ENCODE assay signal across 13 cellular contexts in the genomic region with DNA sequence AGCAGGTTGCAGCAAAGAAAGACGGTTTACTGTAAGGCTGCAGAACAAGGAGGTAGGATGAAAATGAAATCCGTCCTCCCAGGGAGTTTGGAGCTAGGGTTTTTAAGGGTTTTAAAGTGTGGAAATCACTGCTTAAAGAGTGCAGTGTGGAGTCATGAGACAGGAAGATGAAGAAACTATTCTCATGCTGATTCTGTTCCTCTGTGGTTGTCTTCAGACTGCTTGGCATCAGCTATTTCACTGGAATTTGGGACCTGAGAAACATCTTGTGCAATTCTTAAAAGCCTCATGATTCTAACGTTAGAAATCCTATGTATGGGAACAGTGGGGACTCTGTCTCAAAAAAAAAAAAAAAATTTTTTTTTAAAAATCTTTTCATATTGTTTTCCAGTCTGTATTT. TPM values are rescaled to one million over a fixed set of nuclear protein-coding genes. Genes with fewer than 3 reads are reported as not detected.
A peak's percentile ranks its signal among the peaks of the same experiment; 100 is the strongest.
DNase-seq lines count a peak whose midpoint lies in the region; ATAC-seq and TF ChIP-seq lines count a peak whose summit lies in the region.
"Had no signal": no experiment of that assay in that cellular context is flagged by ENCODE, and none has a peak within 500 bp of the region (broad histone marks: within the 10 kb centered on the region; RNA-seq: fewer than 3 reads in every experiment).

No MANE protein-coding gene starts in this region.

- H3K27me3 ChIP-seq in right atrium auricular region (no peaks in the 10 kb centered on the region), vagina (no peaks in the 10 kb centered on the region)

- intact Hi-C loops in Right ventricle myocardium inferior (cut with DNase I) (no loop called here), vagina (cut with DNase I) (no loop called here)

- H3K4me3 ChIP-seq in right atrium auricular region (no peak overlapping the region), choroid plexus epithelial cell (ENCODE audit: low read depth, low read length) (no peak overlapping the region), vagina (no peak overlapping the region)
- H3K4me3 ChIP-seq: A549 had no signal

- TF ChIP-seq CTCF in right atrium auricular region (IDR thresholded peaks at IDR 0.05) (no peak), choroid plexus epithelial cell (conservative IDR thresholded peaks at IDR 0.05; ENCODE audit: low read depth, low read length) (no peak), vagina (IDR thresholded peaks at IDR 0.05) (no peak)

- DNase-seq in Right ventricle myocardium inferior (ENCODE audit: missing footprints): no peak
- DNase-seq in right atrium auricular region (ENCODE audit: low spot score): no peak
- DNase-seq in choroid plexus epithelial cell (ENCODE audit: low read depth): peak; percentile 94
- DNase-seq in myocyte (ENCODE audit: low read depth): peak; percentile 49
- no peak for DNase-seq in vagina (ENCODE audit: extremely low spot score in 2 of 2)
- DNase-seq in NCI-H2171 treated with DMSO at 0.1 percent for 48 hours (lab: John Stamatoyannopoulos, UW): no peak
- DNase-seq: cerebellar nuclear complex, NCI-H446 had no signal

- peaks cover 0 to 5% of the 10 kb centered on the region in 2 donors for H3K4me1 ChIP-seq in right atrium auricular region
- H3K4me1 ChIP-seq in vagina: peaks cover 21% of the 10 kb centered on the region
- H3K4me1 ChIP-seq: parathyroid adenoma had no signal

- peak in 1 of 2 donors; percentile 12 for TF ChIP-seq POLR2A in vagina (IDR thresholded peaks at IDR 0.05)

- no peaks in the 10 kb centered on the region for H3K9me3 ChIP-seq in right atrium auricular region
- no peaks in the 10 kb centered on the region for H3K9me3 ChIP-seq in vagina

- H3K27ac ChIP-seq in right atrium auricular region (peak overlapping the region in 1 of 2 donors; percentile 38), vagina (peak overlapping the region; percentile 75)
- H3K27ac ChIP-seq: A549, KMS-11, parathyroid adenoma had no signal

- H3K36me3 ChIP-seq in right atrium auricular region (no peaks in the 10 kb centered on the region), vagina (no peaks in the 10 kb centered on the region)

- ATAC-seq in Right ventricle myocardium inferior (peak; percentile 59), GM21360 (IDR thresholded peaks at IDR 0.05; ENCODE audit: unreplicated experiment) (no peak), HG02852 (IDR thresholded peaks at IDR 0.05; ENCODE audit: unreplicated experiment) (no peak)
- ATAC-seq: A549 had no signal

RNA-seq across cellular contexts. Expression of a gene that starts 11.4 kb away (rescaled TPM):
- 9.3 TPM for total RNA-seq in Right ventricle myocardium inferior
- 10 to 100 TPM; 16.9 to 26.7 TPM for total RNA-seq in right atrium auricular region
- 18.8 and 21.1 TPM in 2 replicates for total RNA-seq in myocyte
- polyA plus RNA-seq in myocyte (2012): 12.1 TPM
- total RNA-seq in vagina: 72.7 TPM

Comparison
In these comparisons a context has a peak if more than half of its experiments do, and no peak if none do; other contexts are left out.
1. DNase-seq: peak in choroid plexus epithelial cell (single experiment) and myocyte (single experiment); none in Right ventricle myocardium inferior (single experiment), right atrium auricular region (single experiment), vagina (0 of 2) and NCI-H2171 treated with DMSO at 0.1 percent for 48 hours (single experiment).